In genomic region chr13:113356594-113356993, GRCh38 we compare ENCODE assay signal across 20 cellular contexts. TPM values are rescaled to one million over a fixed set of nuclear protein-coding genes. Genes with fewer than 3 reads are reported as not detected.
A peak's percentile ranks its signal among the peaks of the same experiment; 100 is the strongest.
DNase-seq lines count a peak whose midpoint lies in the region; ATAC-seq and TF ChIP-seq lines count a peak whose summit lies in the region.
"Had no signal": no experiment of that assay in that cellular context is flagged by ENCODE, and none has a peak within 500 bp of the region (broad histone marks: within the 10 kb centered on the region; RNA-seq: fewer than 3 reads in every experiment).

No MANE protein-coding gene starts in this region.

- no peak overlapping the region for H2AFZ ChIP-seq in hepatocyte

- H3K9me3 Mint-ChIP-seq in WTC11 = no peaks in the 10 kb centered on the region
- H3K9me3 Mint-ChIP-seq in activated T-cell treated with anti-CD3 and anti-CD28 coated beads, Interleukin-2, amount 50 U/mL, for 4 hours = no peaks in the 10 kb centered on the region
- H3K9me3 Mint-ChIP-seq: CD4-positive, alpha-beta T cell; CD8-positive, alpha-beta T cell had no signal

- TF ChIP-seq CTCF in WTC11 (IDR thresholded peaks at IDR 0.05) = no peak
- TF ChIP-seq CTCF in hepatocyte (IDR thresholded peaks at IDR 0.05; ENCODE audit: poor library complexity) = no peak
- no peak for TF ChIP-seq CTCF in mucosa of descending colon (IDR thresholded peaks at IDR 0.05)

- 56% methylated on average over 4 of the region's 4 CpGs for WGBS in hepatocyte (ENCODE audit: low lambda C conversion rate, missing lambda C conversion rate)

- H3K36me3 Mint-ChIP-seq in WTC11 = peaks cover 45% of the 10 kb centered on the region
- H3K36me3 Mint-ChIP-seq in activated T-cell treated with anti-CD3 and anti-CD28 coated beads, Interleukin-2, amount 50 U/mL, for 4 hours (ENCODE audit: insufficient read depth) = no peaks in the 10 kb centered on the region
- H3K36me3 Mint-ChIP-seq: CD8-positive, alpha-beta T cell had no signal

- peak overlapping the region; percentile 54 for H3K27ac ChIP-seq in hepatocyte
- H3K27ac ChIP-seq: 22Rv1; A549; BLaER1 treated with 17β-estradiol and CSF1 and Interleukin-3, amounts not matched to agents 10 nM and 100 nM; C4-2B had no signal

- H3K9me2 ChIP-seq in hepatocyte (replicated peaks; ENCODE audit: insufficient read depth) = no peaks in the 10 kb centered on the region

- peaks cover 5% of the 10 kb centered on the region for H3K36me3 ChIP-seq in hepatocyte (replicated peaks; ENCODE audit: insufficient read depth, low read depth)
- H3K36me3 ChIP-seq in mucosa of descending colon (ENCODE audit: low read depth) = no peaks in the 10 kb centered on the region
- H3K36me3 ChIP-seq: BLaER1 treated with 17β-estradiol and CSF1 and Interleukin-3, amounts not matched to agents 10 nM and 100 nM had no signal

- peak overlapping the region; percentile 58; the same call in 1 of the 2 replicates for H3K27ac Mint-ChIP-seq in WTC11
- H3K27ac Mint-ChIP-seq: B cell; CD4-positive, alpha-beta T cell; CD8-positive, alpha-beta T cell had no signal

- no peak for DNase-seq in WTC11 (ENCODE audit: low spot score)
- DNase-seq in hepatocyte (ENCODE audit: low spot score) = no peak
- no peak for DNase-seq in mucosa of descending colon
- peak; percentile 8 for DNase-seq in sciatic nerve (ENCODE audit: low spot score)
- no peak for DNase-seq in NCI-H446 (lab: John Stamatoyannopoulos, UW)
- DNase-seq in NCI-H226 = no peak
- no peak for DNase-seq in activated T-cell treated with anti-CD3 and anti-CD28 coated beads, Interleukin-2, amount 50 U/mL, for 4 hours
- DNase-seq: AML-193; Caco-2; Calu3; CD4-positive, alpha-beta T cell; CD8-positive, alpha-beta T cell; DMS79 treated with DMSO at 0.1 percent for 48 hours; GF-D8 had no signal

- H3K4me3 ChIP-seq in hepatocyte = no peak overlapping the region
- no peak overlapping the region for H3K4me3 ChIP-seq in mucosa of descending colon
- H3K4me3 ChIP-seq: A549; BLaER1 treated with 17β-estradiol and CSF1 and Interleukin-3, amounts not matched to agents 10 nM and 100 nM had no signal

- POLR2A ChIA-PET in WTC11 (lab: Charles Lee) = no interaction called here

- intact Hi-C loops in mucosa of descending colon (cut with DNase I, micrococcal nuclease) (no loop called here), sciatic nerve (cut with DNase I) (no loop called here)

- no peaks in the 10 kb centered on the region for H4K20me1 ChIP-seq in hepatocyte (ENCODE audit: insufficient read depth, poor library complexity, severe bottlenecking)
- H4K20me1 ChIP-seq: BLaER1 treated with 17β-estradiol and CSF1 and Interleukin-3, amounts not matched to agents 10 nM and 100 nM had no signal

- H3K4me1 ChIP-seq in hepatocyte (ENCODE audit: insufficient read depth) (peaks cover 3% of the 10 kb centered on the region), mucosa of descending colon (ENCODE audit: low read depth) (no peaks in the 10 kb centered on the region)
- H3K4me1 ChIP-seq: A549 had no signal

- ATAC-seq in WTC11 (no peak), mucosa of descending colon (peak; percentile 70), sciatic nerve (no peak)
- ATAC-seq in activated T-cell treated with anti-CD3 and anti-CD28 coated beads, Interleukin-2, amount 50 U/mL, for 4 hours = no peak
- ATAC-seq: A549; CD8-positive, alpha-beta T cell had no signal

- no peaks in the 10 kb centered on the region for H3K9me3 ChIP-seq in hepatocyte (ENCODE audit: low read depth)
- no peaks in the 10 kb centered on the region for H3K9me3 ChIP-seq in mucosa of descending colon
- H3K9me3 ChIP-seq: A549; BLaER1 treated with 17β-estradiol and CSF1 and Interleukin-3, amounts not matched to agents 10 nM and 100 nM; Caco-2 had no signal

- no peaks in the 10 kb centered on the region for H3K27me3 ChIP-seq in hepatocyte

- no peaks in the 10 kb centered on the region for H3K27me3 Mint-ChIP-seq in WTC11 (ENCODE audit: low read depth)
- peaks cover 13% of the 10 kb centered on the region for H3K27me3 Mint-ChIP-seq in activated T-cell treated with anti-CD3 and anti-CD28 coated beads, Interleukin-2, amount 50 U/mL, for 4 hours (ENCODE audit: low read depth)

- peaks cover 40% of the 10 kb centered on the region for H3K79me2 ChIP-seq in hepatocyte

- CTCF ChIA-PET in WTC11 (lab: Charles Lee) = interaction anchor here (1.2 to 2.5 kb wide), 2 partner anchors 37 to 95 kb away, joined by 4 to 9 read pairs; no protein-coding TSS in a partner anchor

- no peak overlapping the region for H3K4me3 Mint-ChIP-seq in WTC11
- H3K4me3 Mint-ChIP-seq in activated T-cell treated with anti-CD3 and anti-CD28 coated beads, Interleukin-2, amount 50 U/mL, for 4 hours = no peak overlapping the region
- H3K4me3 Mint-ChIP-seq: B cell; CD4-positive, alpha-beta T cell; CD8-positive, alpha-beta T cell had no signal

- H3K4me1 Mint-ChIP-seq in WTC11 = no peaks in the 10 kb centered on the region
- H3K4me1 Mint-ChIP-seq in activated T-cell treated with anti-CD3 and anti-CD28 coated beads, Interleukin-2, amount 50 U/mL, for 4 hours (ENCODE audit: low read depth) = no peaks in the 10 kb centered on the region

- no peak overlapping the region for H3K4me2 ChIP-seq in hepatocyte
- H3K4me2 ChIP-seq: A549; BLaER1 treated with 17β-estradiol and CSF1 and Interleukin-3, amounts not matched to agents 10 nM and 100 nM had no signal

TF ChIP-seq in WTC11, 78 proteins besides CTCF, POLR2A, EP300 and RAD21 (continues in another document):
- TF ChIP-seq PRRX2 (CRISPR knock-in tag; IDR thresholded peaks at IDR 0.05) (no peak), FOXP1 (CRISPR knock-in tag; IDR thresholded peaks at IDR 0.05; ENCODE audit: borderline replicate concordance) (no peak), E2F5 (CRISPR knock-in tag; IDR thresholded peaks at IDR 0.05) (no peak), SOX15 (CRISPR knock-in tag; IDR thresholded peaks at IDR 0.05) (no peak), E2F1 (CRISPR knock-in tag; IDR thresholded peaks at IDR 0.05) (no peak), AR (CRISPR knock-in tag; IDR thresholded peaks at IDR 0.05) (no peak), SMAD4 (CRISPR knock-in tag; IDR thresholded peaks at IDR 0.05) (no peak), MAX (CRISPR knock-in tag; IDR thresholded peaks at IDR 0.05) (no peak), IRF2 (CRISPR knock-in tag; IDR thresholded peaks at IDR 0.05; ENCODE audit: borderline replicate concordance, low read depth) (no peak), ZNF396 (CRISPR knock-in tag; IDR thresholded peaks at IDR 0.05; ENCODE audit: borderline replicate concordance) (no peak), ELF4 (CRISPR knock-in tag; IDR thresholded peaks at IDR 0.05; ENCODE audit: low read depth) (no peak)

RNA-seq across cellular contexts. Expression of gene GRTP1, which starts 7.3 kb away (rescaled TPM):
- 59.0 to 62.0 TPM (median 60.0 TPM) in 3 replicates for total RNA-seq in WTC11 (2021)
- total RNA-seq in hepatocyte = 20.3 and 22.7 TPM in 2 replicates
- 20.4 and 22.1 TPM in 2 replicates for polyA plus RNA-seq in hepatocyte
- 10 to 100 TPM; 31.6 to 64.8 (median 43.3) TPM for total RNA-seq in mucosa of descending colon
- total RNA-seq in sciatic nerve = 6.3 TPM
- under 1 TPM; 0.19 to 0.40 (median 0.38) TPM for total RNA-seq in activated T-cell treated with anti-CD3 and anti-CD28 coated beads, Interleukin-2, amount 50 U/mL, for 4 hours
- total RNA-seq: A172; B cell; CD8-positive, alpha-beta T cell had no signal

RNA-seq across cellular contexts. Expression of gene LAMP1, which starts 59.6 kb away (rescaled TPM):
- total RNA-seq in WTC11 (2021) (135 to 150 TPM (median 140 TPM) in 3 replicates), hepatocyte (156 and 190 TPM in 2 replicates), mucosa of descending colon (100 to 1,000 TPM; 182 to 207 (median 205) TPM), sciatic nerve (183 TPM)
- 230 and 233 TPM in 2 replicates for polyA plus RNA-seq in hepatocyte
- 100 to 1,000 TPM in 1 of 3 donors, 10 to 100 TPM in 2; 81.8 to 101 (median 88.4) TPM for total RNA-seq in activated T-cell treated with anti-CD3 and anti-CD28 coated beads, Interleukin-2, amount 50 U/mL, for 4 hours
